Comparison of ENCODE assay signal across 34 cellular contexts in the genomic region with DNA sequence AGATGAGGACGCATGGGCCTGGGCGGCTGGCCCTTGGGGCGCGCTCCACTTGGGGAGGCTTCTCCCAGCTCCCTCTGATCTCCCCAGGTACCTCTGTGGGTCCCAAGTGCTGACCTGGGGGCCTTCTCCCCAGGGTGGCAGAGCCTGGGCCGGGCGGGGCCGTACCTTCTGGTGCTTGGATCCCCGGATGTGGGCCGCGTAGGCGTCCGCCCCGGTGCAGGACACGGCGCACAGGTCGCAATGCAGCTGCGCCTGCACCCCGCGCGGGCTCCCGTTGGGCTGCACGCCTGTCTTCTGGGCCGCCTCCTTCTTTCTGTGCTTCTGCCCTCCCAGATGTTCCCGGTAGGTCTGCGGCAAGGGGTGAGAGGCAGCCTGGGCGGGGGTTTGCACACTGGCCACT. TPM values are rescaled to one million over a fixed set of nuclear protein-coding genes. Genes with fewer than 3 reads are reported as not detected.
"Had no signal": no experiment of that assay in that cellular context is flagged by ENCODE, and none has a peak within 500 bp of the region (broad histone marks: within the 10 kb centered on the region; RNA-seq: fewer than 3 reads in every experiment).

No MANE protein-coding gene starts in this region.

- H3K4me3 ChIP-seq: esophagus squamous epithelium, gastrocnemius medialis, heart right ventricle, left lung, lower lobe of right lung, mucosa of descending colon had no signal

- FAIRE-seq: colon, endometrium, islet of Langerhans, keratinocyte had no signal

- H3K4me1 ChIP-seq: gastrocnemius medialis, left lung, lower lobe of right lung had no signal

- ATAC-seq: effector memory CD8-positive, alpha-beta T cell; gastrocnemius medialis; heart right ventricle; left cardiac atrium; left lung; left ventricle myocardium superior; lower lobe of right lung; mucosa of descending colon had no signal

- H3K9me3 ChIP-seq: esophagus squamous epithelium, gastrocnemius medialis, heart right ventricle, left lung, lower lobe of right lung, mucosa of descending colon had no signal

- DNase-seq: cortex of kidney; effector CD8-positive, alpha-beta T cell; effector memory CD8-positive, alpha-beta T cell; endodermal cell; erythroblast; esophagus squamous epithelium; foreskin fibroblast; foreskin melanocyte; gastrocnemius medialis; glutamatergic neuron; head of caudate nucleus; heart right ventricle; hippocampal formation; left cardiac atrium; left lung; left ventricle myocardium superior; lower lobe of right lung; mesenchymal stem cell; mucosa of descending colon; naive B cell had no signal

- H3K36me3 ChIP-seq: esophagus squamous epithelium, gastrocnemius medialis, heart right ventricle, left lung, lower lobe of right lung had no signal

- H3K27ac ChIP-seq: epithelial cell of prostate, gastrocnemius medialis, left lung, lower lobe of right lung had no signal

RNA-seq across cellular contexts. Expression of a gene that starts 41.1 kb away (rescaled TPM):
- total RNA-seq: glomerular endothelial cell, myocyte had no signal

RNA-seq across cellular contexts. Expression of a gene that starts 41.5 kb away (rescaled TPM):
- total RNA-seq: esophagus mucosa, esophagus squamous epithelium, gastrocnemius medialis, left ventricle myocardium superior, lung microvascular endothelial cell, mesenteric fat pad, myocyte had no signal
- polyA plus RNA-seq: heart right ventricle, keratinocyte had no signal

RNA-seq across cellular contexts. Expression of a gene that starts 53.2 kb away (rescaled TPM):
- total RNA-seq: dermis microvascular lymphatic vessel endothelial cell, esophagus mucosa, esophagus squamous epithelium, gastrocnemius medialis, glomerular endothelial cell, heart right ventricle, kidney epithelial cell, left cardiac atrium, left lung, left ventricle myocardium superior, lower leg skin, lower lobe of right lung, lung microvascular endothelial cell, mesenteric fat pad, mesothelial cell of epicardium, myocyte had no signal
- polyA plus RNA-seq: heart right ventricle, keratinocyte had no signal

RNA-seq across cellular contexts. Expression of a gene that starts 55.3 kb away (rescaled TPM):
- total RNA-seq: dermis microvascular lymphatic vessel endothelial cell, endodermal cell, esophagus mucosa, esophagus squamous epithelium, gastrocnemius medialis, glomerular endothelial cell, heart right ventricle, kidney epithelial cell, left cardiac atrium, left lung, left ventricle myocardium superior, lower leg skin, lower lobe of right lung, lung microvascular endothelial cell, mesenteric fat pad, mesothelial cell of epicardium, mucosa of descending colon, myocyte had no signal
- polyA plus RNA-seq: heart right ventricle, keratinocyte had no signal
